1 cellular context compared by ENCODE assay signal in the genomic region with DNA sequence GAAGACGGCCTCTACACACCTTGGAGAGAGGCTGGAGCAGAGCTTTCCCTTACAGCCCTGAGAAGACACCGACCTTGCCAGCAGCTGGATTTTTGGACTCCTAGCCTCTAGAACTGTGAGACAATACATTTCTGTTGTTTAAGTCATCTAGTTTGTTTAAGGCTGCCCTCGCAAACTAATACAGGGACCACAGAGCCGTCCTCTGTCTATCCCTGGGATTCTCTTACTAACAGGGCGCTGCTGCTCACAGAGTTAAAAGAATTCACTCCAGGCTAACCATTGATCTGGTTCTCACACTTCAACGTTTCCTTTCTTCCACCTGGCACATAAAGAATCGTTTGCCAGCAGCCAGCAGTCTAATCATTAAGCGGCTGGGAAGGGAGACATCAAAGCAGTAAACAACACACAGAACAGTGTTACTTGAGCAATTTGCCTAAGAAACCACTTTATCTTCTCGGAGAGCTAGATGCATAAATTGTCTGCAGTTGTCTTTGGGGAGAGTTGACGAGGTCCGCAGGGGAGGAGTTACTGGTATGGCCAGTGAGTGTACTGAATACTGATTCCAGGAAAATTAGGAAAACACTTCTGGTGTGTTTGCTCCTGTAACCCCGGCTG.
TF ChIP-seq lines count a peak whose summit lies in the region.

No MANE protein-coding gene starts in this region.

TF ChIP-seq in HepG2, 621 proteins besides CTCF, POLR2A, EP300 and RAD21 (continued from another document):
- 0 out of 2 replicates have a peak, but pooled peaks have one; percentile 43 for TF ChIP-seq SNAPC2 (CRISPR knock-in tag; IDR thresholded peaks at IDR 0.05)
- TF ChIP-seq HNF4A (CRISPR knock-in tag; IDR thresholded peaks at IDR 0.05), result peak; percentile 12; the same call in 1 of the 2 replicates
- TF ChIP-seq, protein P1, sequence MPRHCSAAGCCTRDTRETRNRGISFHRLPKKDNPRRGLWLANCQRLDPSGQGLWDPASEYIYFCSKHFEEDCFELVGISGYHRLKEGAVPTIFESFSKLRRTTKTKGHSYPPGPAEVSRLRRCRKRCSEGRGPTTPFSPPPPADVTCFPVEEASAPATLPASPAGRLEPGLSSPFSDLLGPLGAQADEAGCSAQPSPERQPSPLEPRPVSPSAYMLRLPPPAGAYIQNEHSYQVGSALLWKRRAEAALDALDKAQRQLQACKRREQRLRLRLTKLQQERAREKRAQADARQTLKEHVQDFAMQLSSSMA (CRISPR knock-in tag; IDR thresholded peaks at IDR 0.05), result 0 out of 2 replicates have a peak, but pooled peaks have one; percentile 35
- 0 out of 2 replicates have a peak, but pooled peaks have one; percentile 16 for TF ChIP-seq ZNF317 (CRISPR knock-in tag; IDR thresholded peaks at IDR 0.05)
- TF ChIP-seq FOSL2 (CRISPR knock-in tag; IDR thresholded peaks at IDR 0.05), result no peak
- TF ChIP-seq, protein P2, sequence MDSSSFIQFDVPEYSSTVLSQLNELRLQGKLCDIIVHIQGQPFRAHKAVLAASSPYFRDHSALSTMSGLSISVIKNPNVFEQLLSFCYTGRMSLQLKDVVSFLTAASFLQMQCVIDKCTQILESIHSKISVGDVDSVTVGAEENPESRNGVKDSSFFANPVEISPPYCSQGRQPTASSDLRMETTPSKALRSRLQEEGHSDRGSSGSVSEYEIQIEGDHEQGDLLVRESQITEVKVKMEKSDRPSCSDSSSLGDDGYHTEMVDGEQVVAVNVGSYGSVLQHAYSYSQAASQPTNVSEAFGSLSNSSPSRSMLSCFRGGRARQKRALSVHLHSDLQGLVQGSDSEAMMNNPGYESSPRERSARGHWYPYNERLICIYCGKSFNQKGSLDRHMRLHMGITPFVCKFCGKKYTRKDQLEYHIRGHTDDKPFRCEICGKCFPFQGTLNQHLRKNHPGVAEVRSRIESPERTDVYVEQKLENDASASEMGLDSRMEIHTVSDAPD (CRISPR knock-in tag; IDR thresholded peaks at IDR 0.05), result 0 out of 2 replicates have a peak, but pooled peaks have one; percentile 33
- TF ChIP-seq RCOR2 (CRISPR knock-in tag; IDR thresholded peaks at IDR 0.05), result peak; percentile 44
- TF ChIP-seq RORA (CRISPR knock-in tag; IDR thresholded peaks at IDR 0.05), result no peak
- no peak for TF ChIP-seq MED8 (CRISPR knock-in tag; IDR thresholded peaks at IDR 0.05; ENCODE audit: insufficient replicate concordance)
- TF ChIP-seq GABPB1 (CRISPR knock-in tag; IDR thresholded peaks at IDR 0.05), result no peak
- TF ChIP-seq ZNF652 (CRISPR knock-in tag; IDR thresholded peaks at IDR 0.05; ENCODE audit: borderline replicate concordance, low read depth), result peak; percentile 69
- no peak; the same call in 1 of the 2 replicates for TF ChIP-seq FOXA3 (CRISPR knock-in tag; IDR thresholded peaks at IDR 0.05)
- no peak for TF ChIP-seq LCORL (IDR thresholded peaks at IDR 0.05)
- TF ChIP-seq LCORL (CRISPR knock-in tag; IDR thresholded peaks at IDR 0.05), result peak; percentile 53; the same call in 1 of the 2 replicates
- no peak; the same call in 1 of the 2 replicates for TF ChIP-seq HOXA3 (CRISPR knock-in tag; IDR thresholded peaks at IDR 0.05)
- no peak for TF ChIP-seq RFX1 (IDR thresholded peaks at IDR 0.05)
- TF ChIP-seq, protein P3, sequence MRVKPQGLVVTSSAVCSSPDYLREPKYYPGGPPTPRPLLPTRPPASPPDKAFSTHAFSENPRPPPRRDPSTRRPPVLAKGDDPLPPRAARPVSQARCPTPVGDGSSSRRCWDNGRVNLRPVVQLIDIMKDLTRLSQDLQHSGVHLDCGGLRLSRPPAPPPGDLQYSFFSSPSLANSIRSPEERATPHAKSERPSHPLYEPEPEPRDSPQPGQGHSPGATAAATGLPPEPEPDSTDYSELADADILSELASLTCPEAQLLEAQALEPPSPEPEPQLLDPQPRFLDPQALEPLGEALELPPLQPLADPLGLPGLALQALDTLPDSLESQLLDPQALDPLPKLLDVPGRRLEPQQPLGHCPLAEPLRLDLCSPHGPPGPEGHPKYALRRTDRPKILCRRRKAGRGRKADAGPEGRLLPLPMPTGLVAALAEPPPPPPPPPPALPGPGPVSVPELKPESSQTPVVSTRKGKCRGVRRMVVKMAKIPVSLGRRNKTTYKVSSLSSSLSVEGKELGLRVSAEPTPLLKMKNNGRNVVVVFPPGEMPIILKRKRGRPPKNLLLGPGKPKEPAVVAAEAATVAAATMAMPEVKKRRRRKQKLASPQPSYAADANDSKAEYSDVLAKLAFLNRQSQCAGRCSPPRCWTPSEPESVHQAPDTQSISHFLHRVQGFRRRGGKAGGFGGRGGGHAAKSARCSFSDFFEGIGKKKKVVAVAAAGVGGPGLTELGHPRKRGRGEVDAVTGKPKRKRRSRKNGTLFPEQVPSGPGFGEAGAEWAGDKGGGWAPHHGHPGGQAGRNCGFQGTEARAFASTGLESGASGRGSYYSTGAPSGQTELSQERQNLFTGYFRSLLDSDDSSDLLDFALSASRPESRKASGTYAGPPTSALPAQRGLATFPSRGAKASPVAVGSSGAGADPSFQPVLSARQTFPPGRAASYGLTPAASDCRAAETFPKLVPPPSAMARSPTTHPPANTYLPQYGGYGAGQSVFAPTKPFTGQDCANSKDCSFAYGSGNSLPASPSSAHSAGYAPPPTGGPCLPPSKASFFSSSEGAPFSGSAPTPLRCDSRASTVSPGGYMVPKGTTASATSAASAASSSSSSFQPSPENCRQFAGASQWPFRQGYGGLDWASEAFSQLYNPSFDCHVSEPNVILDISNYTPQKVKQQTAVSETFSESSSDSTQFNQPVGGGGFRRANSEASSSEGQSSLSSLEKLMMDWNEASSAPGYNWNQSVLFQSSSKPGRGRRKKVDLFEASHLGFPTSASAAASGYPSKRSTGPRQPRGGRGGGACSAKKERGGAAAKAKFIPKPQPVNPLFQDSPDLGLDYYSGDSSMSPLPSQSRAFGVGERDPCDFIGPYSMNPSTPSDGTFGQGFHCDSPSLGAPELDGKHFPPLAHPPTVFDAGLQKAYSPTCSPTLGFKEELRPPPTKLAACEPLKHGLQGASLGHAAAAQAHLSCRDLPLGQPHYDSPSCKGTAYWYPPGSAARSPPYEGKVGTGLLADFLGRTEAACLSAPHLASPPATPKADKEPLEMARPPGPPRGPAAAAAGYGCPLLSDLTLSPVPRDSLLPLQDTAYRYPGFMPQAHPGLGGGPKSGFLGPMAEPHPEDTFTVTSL (CRISPR knock-in tag; IDR thresholded peaks at IDR 0.05; ENCODE audit: borderline replicate concordance), result peak; percentile 68
- TF ChIP-seq ZNF788 (CRISPR knock-in tag; IDR thresholded peaks at IDR 0.05; ENCODE audit: borderline replicate concordance), result no peak
- TF ChIP-seq, protein P4, sequence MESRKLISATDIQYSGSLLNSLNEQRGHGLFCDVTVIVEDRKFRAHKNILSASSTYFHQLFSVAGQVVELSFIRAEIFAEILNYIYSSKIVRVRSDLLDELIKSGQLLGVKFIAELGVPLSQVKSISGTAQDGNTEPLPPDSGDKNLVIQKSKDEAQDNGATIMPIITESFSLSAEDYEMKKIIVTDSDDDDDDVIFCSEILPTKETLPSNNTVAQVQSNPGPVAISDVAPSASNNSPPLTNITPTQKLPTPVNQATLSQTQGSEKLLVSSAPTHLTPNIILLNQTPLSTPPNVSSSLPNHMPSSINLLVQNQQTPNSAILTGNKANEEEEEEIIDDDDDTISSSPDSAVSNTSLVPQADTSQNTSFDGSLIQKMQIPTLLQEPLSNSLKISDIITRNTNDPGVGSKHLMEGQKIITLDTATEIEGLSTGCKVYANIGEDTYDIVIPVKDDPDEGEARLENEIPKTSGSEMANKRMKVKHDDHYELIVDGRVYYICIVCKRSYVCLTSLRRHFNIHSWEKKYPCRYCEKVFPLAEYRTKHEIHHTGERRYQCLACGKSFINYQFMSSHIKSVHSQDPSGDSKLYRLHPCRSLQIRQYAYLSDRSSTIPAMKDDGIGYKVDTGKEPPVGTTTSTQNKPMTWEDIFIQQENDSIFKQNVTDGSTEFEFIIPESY (CRISPR knock-in tag; IDR thresholded peaks at IDR 0.05), result no peak
